In the genomic region with DNA sequence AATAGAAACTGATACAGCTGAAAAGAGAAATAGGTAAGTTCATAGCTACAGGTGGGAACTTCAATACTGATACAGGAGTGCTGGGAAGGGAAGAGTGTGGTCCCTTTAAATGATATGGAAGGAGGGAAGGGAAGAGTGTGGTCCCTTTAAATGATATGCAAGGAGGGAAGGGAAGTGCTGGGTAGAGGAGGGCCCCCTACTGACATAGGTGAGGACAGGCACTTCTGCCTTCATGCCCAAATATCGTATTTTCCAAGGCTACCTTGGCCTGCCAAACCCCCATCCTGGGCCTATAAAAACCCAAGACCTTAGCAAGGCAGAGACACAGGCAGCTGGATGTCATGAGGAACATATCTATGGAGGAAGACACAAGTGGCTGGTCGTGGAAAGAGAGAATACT, we compare ENCODE assay signal across 21 cellular contexts.
DNase-seq lines count a peak whose midpoint lies in the region; ATAC-seq and TF ChIP-seq lines count a peak whose summit lies in the region.
"Had no signal": no experiment of that assay in that cellular context is flagged by ENCODE, and none has a peak within 500 bp of the region (broad histone marks: within the 10 kb centered on the region; RNA-seq: fewer than 3 reads in every experiment).

No MANE protein-coding gene starts in this region.

- TF ChIP-seq CTCF in HFFc6 (IDR thresholded peaks at IDR 0.05) (peak; percentile 15; the same call in 1 of the 2 replicates), Panc1 (IDR thresholded peaks at IDR 0.05) (peak; percentile 41)

- H3K9me3 ChIP-seq in Panc1 (ENCODE audit: control insufficient read depth, insufficient read depth, low read depth, low read length) (peaks cover 5% of the 10 kb centered on the region; the same call in 1 of the 2 replicates), iPS DF 6.9 (ENCODE audit: control insufficient read depth, insufficient read depth, low read length) (no peaks in the 10 kb centered on the region)

- peaks cover 14% of the 10 kb centered on the region for H3K36me3 Mint-ChIP-seq in HFFc6 (ENCODE audit: low read depth)
- H3K36me3 Mint-ChIP-seq: T-cell had no signal

- POLR2A ChIA-PET in Panc1 (lab: Charles Lee) = no interaction called here

- BruUV-seq in Panc1 (replicated peaks; lab: Mats Ljungman, UMichigan) = no TSS peak

- H3K4me1 Mint-ChIP-seq in HFFc6 (ENCODE audit: low read depth) = peaks cover 20% of the 10 kb centered on the region
- H3K4me1 Mint-ChIP-seq: B cell, nephron, T-cell had no signal

- intact Hi-C loops in Panc1 (cut with micrococcal nuclease; ENCODE audit: unreplicated experiment) = no loop called here

- H3K4me1 ChIP-seq in Panc1 (ENCODE audit: control insufficient read depth, insufficient read depth, low read length) (peaks cover 4% of the 10 kb centered on the region; the same call in 1 of the 2 replicates), iPS DF 6.9 (ENCODE audit: control insufficient read depth, insufficient read depth, low read length) (no peaks in the 10 kb centered on the region)
- H3K4me1 ChIP-seq: upper lobe of left lung had no signal

- H3K9me3 Mint-ChIP-seq in HFFc6 = 0 out of 2 replicates have a peak, but pooled peaks cover 6% of the 10 kb centered on the region

- H3K27ac ChIP-seq in Panc1 (ENCODE audit: low read length) (peak overlapping the region; percentile 29; the same call in 1 of the 2 replicates), iPS DF 6.9 (ENCODE audit: low read length) (no peak overlapping the region)
- H3K27ac ChIP-seq: dorsolateral prefrontal cortex, upper lobe of left lung had no signal

- in situ Hi-C loops in Panc1 (cut with HindIII; ENCODE audit: low pct_unique_long_range_greater_than_20kb, low sequenced_read_pairs) = no loop called here

- H3K27me3 Mint-ChIP-seq in HFFc6 (ENCODE audit: insufficient read depth) = no peaks in the 10 kb centered on the region
- H3K27me3 Mint-ChIP-seq: B cell had no signal

- H3K36me3 ChIP-seq in Panc1 (ENCODE audit: control insufficient read depth, insufficient read depth, low read length) = no peaks in the 10 kb centered on the region
- no peaks in the 10 kb centered on the region for H3K36me3 ChIP-seq in iPS DF 6.9 (ENCODE audit: control insufficient read depth, insufficient read depth, low read length)
- H3K36me3 ChIP-seq: upper lobe of left lung had no signal

- ATAC-seq in Panc1 = no peak
- no peak for ATAC-seq in HG02610 (IDR thresholded peaks at IDR 0.05; ENCODE audit: unreplicated experiment)
- ATAC-seq in GM18907 (IDR thresholded peaks at IDR 0.05; ENCODE audit: unreplicated experiment) = no peak
- ATAC-seq: left cardiac atrium, T-cell had no signal

- H3K4me3 ChIP-seq in Panc1 (ENCODE audit: low read depth in 2 of 2, low read length in 2 of 2) (no peak overlapping the region), iPS DF 6.9 (ENCODE audit: low read length) (no peak overlapping the region)
- H3K4me3 ChIP-seq: dorsolateral prefrontal cortex, upper lobe of left lung had no signal

- no peaks in the 10 kb centered on the region for H3K27me3 ChIP-seq in Panc1 (ENCODE audit: control insufficient read depth, insufficient read depth, low read length)
- H3K27me3 ChIP-seq in iPS DF 6.9 (ENCODE audit: control insufficient read depth, insufficient read depth, low read length) = no peaks in the 10 kb centered on the region
- H3K27me3 ChIP-seq: dorsolateral prefrontal cortex, upper lobe of left lung had no signal

- WGBS in iPS DF 6.9 (ENCODE audit: insufficient coverage, insufficient read length) = no CpG with 5 or more reads among the region's 2 CpGs

- peak; percentile 4 for DNase-seq in ELR (ENCODE audit: low read depth)
- DNase-seq in HFFc6 = no peak
- DNase-seq in Panc1 (ENCODE audit: low read depth, low spot score) = no peak
- DNase-seq in iPS DF 6.9 (ENCODE audit: low read depth, low spot score) = peak; percentile 5
- no peak for DNase-seq in kidney glomerular epithelial cell (lab: John Stamatoyannopoulos, UW)
- no peak for DNase-seq in activated T-cell treated with anti-CD3 and anti-CD28 coated beads for 4 hours
- DNase-seq: activated CD4-positive, alpha-beta T cell treated with anti-CD3 and anti-CD28 coated beads, Interleukin-2, amount 50 U/mL, for 4 hours; dorsolateral prefrontal cortex; foreskin melanocyte; hippocampal formation; left cardiac atrium; NCI-H1930; NCI-H345; NK-92 treated with Interleukin-12 subunit alpha and Interleukin-12 subunit beta, amount 100 ng/mL, for 24 hours; Right ventricle myocardium superior; T-cell; upper lobe of left lung had no signal

- H3K27ac Mint-ChIP-seq in HFFc6 = no peak overlapping the region
- H3K27ac Mint-ChIP-seq: B cell, nephron, T-cell had no signal

- no peak overlapping the region for H3K4me3 Mint-ChIP-seq in HFFc6
- H3K4me3 Mint-ChIP-seq: B cell, nephron, T-cell had no signal

- CTCF ChIA-PET in Panc1 (lab: Charles Lee) = interaction anchor here (0.5 kb wide), 1 partner anchor 14 kb away, joined by 3 read pairs; no protein-coding TSS in a partner anchor

Comparison
In these comparisons a context has a peak if more than half of its experiments do, and no peak if none do; other contexts are left out.
1. DNase-seq: peak in ELR (single experiment) and iPS DF 6.9 (single experiment); none in HFFc6 (single experiment), Panc1 (single experiment), kidney glomerular epithelial cell (single experiment) and activated T-cell treated with anti-CD3 and anti-CD28 coated beads for 4 hours (single experiment).